ENCODE assay signal across 8 cellular contexts in genomic region chr1:162696286-162696862, GRCh38.
DNase-seq lines count a peak whose midpoint lies in the region; ATAC-seq and TF ChIP-seq lines count a peak whose summit lies in the region.

No MANE protein-coding gene starts in this region.

- H3K27ac Mint-ChIP-seq in WTC11, result peak overlapping the region; percentile 97

- no peak for TF ChIP-seq CTCF in WTC11 (IDR thresholded peaks at IDR 0.05)
- no peak for TF ChIP-seq CTCF in left ventricle myocardium inferior (IDR thresholded peaks at IDR 0.05; ENCODE audit: borderline replicate concordance)

- POLR2A ChIA-PET in WTC11 (lab: Charles Lee), result interaction anchor here (0.6 to 1.1 kb wide), 3 partner anchors 13 to 126 kb away, joined by 3 to 5 read pairs (median 4); no protein-coding TSS in a partner anchor

- peak; percentile 70 for DNase-seq in AG08396 (ENCODE audit: low spot score)
- peak; percentile 79 for DNase-seq in NCI-H146 (lab: John Stamatoyannopoulos, UW)
- peak; percentile 67 for DNase-seq in WTC11 (ENCODE audit: low spot score)
- DNase-seq in left ventricle myocardium inferior, result peak; percentile 78
- peak; percentile 27 for DNase-seq in putamen (ENCODE audit: low spot score)
- DNase-seq in activated naive CD4-positive, alpha-beta T cell treated with anti-CD3 and anti-CD28 coated beads, Interleukin-2, amount 50 U/mL, for 16 hours, result no peak
- no peak for DNase-seq in effector memory CD4-positive, alpha-beta T cell

- ATAC-seq in WTC11, result peak; percentile 95
- no peak for ATAC-seq in HG02938 (IDR thresholded peaks at IDR 0.05; ENCODE audit: unreplicated experiment)

- H3K27me3 ChIP-seq in left ventricle myocardium inferior (ENCODE audit: low read depth), result no peaks in the 10 kb centered on the region
- no peaks in the 10 kb centered on the region for H3K27me3 ChIP-seq in effector memory CD4-positive, alpha-beta T cell (replicated peaks; ENCODE audit: control insufficient read depth, insufficient read depth, low read length, poor library complexity, severe bottlenecking)

- H3K4me3 ChIP-seq in left ventricle myocardium inferior, result peak overlapping the region; percentile 38
- H3K4me3 ChIP-seq in effector memory CD4-positive, alpha-beta T cell (ENCODE audit: insufficient read depth, low read depth, low read length, poor library complexity, severe bottlenecking), result no peak overlapping the region

- no peaks in the 10 kb centered on the region for H3K9me3 ChIP-seq in left ventricle myocardium inferior (replicated peaks)
- no peaks in the 10 kb centered on the region for H3K9me3 ChIP-seq in effector memory CD4-positive, alpha-beta T cell (ENCODE audit: control insufficient read depth, low read length)

- no peaks in the 10 kb centered on the region for H3K9me3 Mint-ChIP-seq in WTC11

- H3K27ac ChIP-seq in left ventricle myocardium inferior (replicated peaks), result peak overlapping the region; percentile 86
- H3K27ac ChIP-seq in effector memory CD4-positive, alpha-beta T cell (ENCODE audit: insufficient read depth, low read length, poor library complexity, severe bottlenecking), result no peak overlapping the region

- no peaks in the 10 kb centered on the region for H3K27me3 Mint-ChIP-seq in WTC11 (ENCODE audit: low read depth)

- H3K4me3 Mint-ChIP-seq in WTC11, result peak overlapping the region; percentile 50

- H3K36me3 ChIP-seq in left ventricle myocardium inferior, result no peaks in the 10 kb centered on the region
- H3K36me3 ChIP-seq in effector memory CD4-positive, alpha-beta T cell (ENCODE audit: control insufficient read depth, insufficient read depth, low read length), result no peaks in the 10 kb centered on the region

- peaks cover 29% of the 10 kb centered on the region for H3K4me1 Mint-ChIP-seq in WTC11

- peaks cover 89% of the 10 kb centered on the region for H3K4me1 ChIP-seq in left ventricle myocardium inferior
- no peaks in the 10 kb centered on the region for H3K4me1 ChIP-seq in effector memory CD4-positive, alpha-beta T cell (ENCODE audit: control insufficient read depth, insufficient read depth, low read length, poor library complexity, severe bottlenecking)

- CTCF ChIA-PET in WTC11 (lab: Charles Lee), result interaction anchor here (0.7 to 1.3 kb wide), 4 partner anchors 16 to 586 kb away, joined by 3 to 5 read pairs (median 4); no protein-coding TSS in a partner anchor

- intact Hi-C loops in left ventricle myocardium inferior (cut with micrococcal nuclease), result no loop called here

- no peaks in the 10 kb centered on the region for H3K36me3 Mint-ChIP-seq in WTC11

TF ChIP-seq in WTC11, 78 proteins besides CTCF, POLR2A, EP300 and RAD21:
- TF ChIP-seq ZNF263 (CRISPR knock-in tag; IDR thresholded peaks at IDR 0.05; ENCODE audit: low read depth) (no peak), ZNF416 (CRISPR knock-in tag; IDR thresholded peaks at IDR 0.05) (no peak), JAZF1 (CRISPR knock-in tag; IDR thresholded peaks at IDR 0.05) (no peak), ETV6 (CRISPR knock-in tag; IDR thresholded peaks at IDR 0.05) (0 out of 2 replicates have a peak, but pooled peaks have one; percentile 51), FOXK1 (CRISPR knock-in tag; IDR thresholded peaks at IDR 0.05) (no peak), SMAD3 (CRISPR knock-in tag; IDR thresholded peaks at IDR 0.05; ENCODE audit: borderline replicate concordance) (no peak), FOXP1 (CRISPR knock-in tag; IDR thresholded peaks at IDR 0.05; ENCODE audit: borderline replicate concordance) (no peak), TCF7 (CRISPR knock-in tag; IDR thresholded peaks at IDR 0.05; ENCODE audit: low read depth) (no peak), TEAD4 (CRISPR knock-in tag; IDR thresholded peaks at IDR 0.05) (no peak), ZNF671 (CRISPR knock-in tag; IDR thresholded peaks at IDR 0.05) (no peak), MYBL2 (CRISPR knock-in tag; IDR thresholded peaks at IDR 0.05) (no peak), ZNF138 (CRISPR knock-in tag; conservative IDR thresholded peaks at IDR 0.05) (no peak)
- TF ChIP-seq, protein P1, sequence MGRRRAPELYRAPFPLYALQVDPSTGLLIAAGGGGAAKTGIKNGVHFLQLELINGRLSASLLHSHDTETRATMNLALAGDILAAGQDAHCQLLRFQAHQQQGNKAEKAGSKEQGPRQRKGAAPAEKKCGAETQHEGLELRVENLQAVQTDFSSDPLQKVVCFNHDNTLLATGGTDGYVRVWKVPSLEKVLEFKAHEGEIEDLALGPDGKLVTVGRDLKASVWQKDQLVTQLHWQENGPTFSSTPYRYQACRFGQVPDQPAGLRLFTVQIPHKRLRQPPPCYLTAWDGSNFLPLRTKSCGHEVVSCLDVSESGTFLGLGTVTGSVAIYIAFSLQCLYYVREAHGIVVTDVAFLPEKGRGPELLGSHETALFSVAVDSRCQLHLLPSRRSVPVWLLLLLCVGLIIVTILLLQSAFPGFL (CRISPR knock-in tag; IDR thresholded peaks at IDR 0.05; ENCODE audit: borderline replicate concordance), result no peak
- TF ChIP-seq, protein P2, sequence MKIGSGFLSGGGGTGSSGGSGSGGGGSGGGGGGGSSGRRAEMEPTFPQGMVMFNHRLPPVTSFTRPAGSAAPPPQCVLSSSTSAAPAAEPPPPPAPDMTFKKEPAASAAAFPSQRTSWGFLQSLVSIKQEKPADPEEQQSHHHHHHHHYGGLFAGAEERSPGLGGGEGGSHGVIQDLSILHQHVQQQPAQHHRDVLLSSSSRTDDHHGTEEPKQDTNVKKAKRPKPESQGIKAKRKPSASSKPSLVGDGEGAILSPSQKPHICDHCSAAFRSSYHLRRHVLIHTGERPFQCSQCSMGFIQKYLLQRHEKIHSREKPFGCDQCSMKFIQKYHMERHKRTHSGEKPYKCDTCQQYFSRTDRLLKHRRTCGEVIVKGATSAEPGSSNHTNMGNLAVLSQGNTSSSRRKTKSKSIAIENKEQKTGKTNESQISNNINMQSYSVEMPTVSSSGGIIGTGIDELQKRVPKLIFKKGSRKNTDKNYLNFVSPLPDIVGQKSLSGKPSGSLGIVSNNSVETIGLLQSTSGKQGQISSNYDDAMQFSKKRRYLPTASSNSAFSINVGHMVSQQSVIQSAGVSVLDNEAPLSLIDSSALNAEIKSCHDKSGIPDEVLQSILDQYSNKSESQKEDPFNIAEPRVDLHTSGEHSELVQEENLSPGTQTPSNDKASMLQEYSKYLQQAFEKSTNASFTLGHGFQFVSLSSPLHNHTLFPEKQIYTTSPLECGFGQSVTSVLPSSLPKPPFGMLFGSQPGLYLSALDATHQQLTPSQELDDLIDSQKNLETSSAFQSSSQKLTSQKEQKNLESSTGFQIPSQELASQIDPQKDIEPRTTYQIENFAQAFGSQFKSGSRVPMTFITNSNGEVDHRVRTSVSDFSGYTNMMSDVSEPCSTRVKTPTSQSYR (CRISPR knock-in tag; IDR thresholded peaks at IDR 0.05), result no peak
- TF ChIP-seq, protein P3, sequence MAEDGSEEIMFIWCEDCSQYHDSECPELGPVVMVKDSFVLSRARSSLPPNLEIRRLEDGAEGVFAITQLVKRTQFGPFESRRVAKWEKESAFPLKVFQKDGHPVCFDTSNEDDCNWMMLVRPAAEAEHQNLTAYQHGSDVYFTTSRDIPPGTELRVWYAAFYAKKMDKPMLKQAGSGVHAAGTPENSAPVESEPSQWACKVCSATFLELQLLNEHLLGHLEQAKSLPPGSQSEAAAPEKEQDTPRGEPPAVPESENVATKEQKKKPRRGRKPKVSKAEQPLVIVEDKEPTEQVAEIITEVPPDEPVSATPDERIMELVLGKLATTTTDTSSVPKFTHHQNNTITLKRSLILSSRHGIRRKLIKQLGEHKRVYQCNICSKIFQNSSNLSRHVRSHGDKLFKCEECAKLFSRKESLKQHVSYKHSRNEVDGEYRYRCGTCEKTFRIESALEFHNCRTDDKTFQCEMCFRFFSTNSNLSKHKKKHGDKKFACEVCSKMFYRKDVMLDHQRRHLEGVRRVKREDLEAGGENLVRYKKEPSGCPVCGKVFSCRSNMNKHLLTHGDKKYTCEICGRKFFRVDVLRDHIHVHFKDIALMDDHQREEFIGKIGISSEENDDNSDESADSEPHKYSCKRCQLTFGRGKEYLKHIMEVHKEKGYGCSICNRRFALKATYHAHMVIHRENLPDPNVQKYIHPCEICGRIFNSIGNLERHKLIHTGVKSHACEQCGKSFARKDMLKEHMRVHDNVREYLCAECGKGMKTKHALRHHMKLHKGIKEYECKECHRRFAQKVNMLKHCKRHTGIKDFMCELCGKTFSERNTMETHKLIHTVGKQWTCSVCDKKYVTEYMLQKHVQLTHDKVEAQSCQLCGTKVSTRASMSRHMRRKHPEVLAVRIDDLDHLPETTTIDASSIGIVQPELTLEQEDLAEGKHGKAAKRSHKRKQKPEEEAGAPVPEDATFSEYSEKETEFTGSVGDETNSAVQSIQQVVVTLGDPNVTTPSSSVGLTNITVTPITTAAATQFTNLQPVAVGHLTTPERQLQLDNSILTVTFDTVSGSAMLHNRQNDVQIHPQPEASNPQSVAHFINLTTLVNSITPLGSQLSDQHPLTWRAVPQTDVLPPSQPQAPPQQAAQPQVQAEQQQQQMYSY (CRISPR knock-in tag; IDR thresholded peaks at IDR 0.05), result peak; percentile 30; the same call in 1 of the 2 replicates
- TF ChIP-seq, protein P4, sequence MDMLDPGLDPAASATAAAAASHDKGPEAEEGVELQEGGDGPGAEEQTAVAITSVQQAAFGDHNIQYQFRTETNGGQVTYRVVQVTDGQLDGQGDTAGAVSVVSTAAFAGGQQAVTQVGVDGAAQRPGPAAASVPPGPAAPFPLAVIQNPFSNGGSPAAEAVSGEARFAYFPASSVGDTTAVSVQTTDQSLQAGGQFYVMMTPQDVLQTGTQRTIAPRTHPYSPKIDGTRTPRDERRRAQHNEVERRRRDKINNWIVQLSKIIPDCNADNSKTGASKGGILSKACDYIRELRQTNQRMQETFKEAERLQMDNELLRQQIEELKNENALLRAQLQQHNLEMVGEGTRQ (CRISPR knock-in tag; IDR thresholded peaks at IDR 0.05), result no peak

Comparison
In these comparisons a context has a peak if more than half of its experiments do, and no peak if none do; other contexts are left out.
1. DNase-seq: peak in AG08396 (single experiment), NCI-H146 (single experiment), WTC11 (single experiment), left ventricle myocardium inferior (single experiment) and putamen (single experiment); none in activated naive CD4-positive, alpha-beta T cell treated with anti-CD3 and anti-CD28 coated beads, Interleukin-2, amount 50 U/mL, for 16 hours (single experiment) and effector memory CD4-positive, alpha-beta T cell (0 of 3).